22 cellular contexts compared by ENCODE assay signal in genomic region chr17:64369007-64369893, GRCh38. TPM values are rescaled to one million over a fixed set of nuclear protein-coding genes. Genes with fewer than 3 reads are reported as not detected.
DNase-seq lines count a peak whose midpoint lies in the region; ATAC-seq, FAIRE-seq and TF ChIP-seq lines count a peak whose summit lies in the region.
"Had no signal": no experiment of that assay in that cellular context is flagged by ENCODE, and none has a peak within 500 bp of the region (broad histone marks: within the 10 kb centered on the region; RNA-seq: fewer than 3 reads in every experiment).

No MANE protein-coding gene starts in this region.

- no peaks in the 10 kb centered on the region for H3K79me2 ChIP-seq in HepG2 (ENCODE audit: insufficient read depth, low read length)

- DNase-seq in UCSD-AML1 (lab: John Stamatoyannopoulos, UW; ENCODE audit: unreplicated experiment) (peak; percentile 35), HepG2 (ENCODE audit: low spot score) (peak; percentile 76), RKO (ENCODE audit: low spot score) (no peak)
- DNase-seq in activated naive CD8-positive, alpha-beta T cell treated with anti-CD3 and anti-CD28 coated beads, Interleukin-2, amount 10 ng/mL, durations not matched to agents 7 days and 5 days: peak; percentile 11
- DNase-seq: ACHN, C1 segment of cervical spinal cord, DND-41, GM23248, HCEC 1CT, MM.1S, NCI-H1092, NCI-H1436 treated with DMSO at 0.1 percent for 48 hours, NCI-H2029, NCI-H345, NCI-H524 treated with DMSO at 0.1 percent for 48 hours, PC-9 had no signal

- no peaks in the 10 kb centered on the region for H3K9me3 ChIP-seq in HepG2 (ENCODE audit: low read length)

- intact Hi-C loops in HepG2 (cut with micrococcal nuclease; ENCODE audit: unreplicated experiment): no loop called here

- peaks cover 5% of the 10 kb centered on the region for H3K4me1 Mint-ChIP-seq in activated naive CD8-positive, alpha-beta T cell treated with anti-CD3 and anti-CD28 coated beads, Interleukin-2, amount 10 ng/mL, durations not matched to agents 7 days and 5 days
- peaks cover 6% of the 10 kb centered on the region for H3K4me1 Mint-ChIP-seq in stimulated activated memory B cell treated with anti-CD40 and anti-IgM and Interleukin-4, amounts not matched to agents 10 μg/mL and 1 μg/mL and 100 μg/mL, for 72 hours

- WGBS in HepG2 (ENCODE audit: low lambda C conversion rate): 45% methylated on average over 20 of the region's 22 CpGs

- H3K36me3 Mint-ChIP-seq in activated naive CD8-positive, alpha-beta T cell treated with anti-CD3 and anti-CD28 coated beads, Interleukin-2, amount 10 ng/mL, durations not matched to agents 7 days and 5 days: peaks cover 45% of the 10 kb centered on the region
- H3K36me3 Mint-ChIP-seq in stimulated activated memory B cell treated with anti-CD40 and anti-IgM and Interleukin-4, amounts not matched to agents 10 μg/mL and 1 μg/mL and 100 μg/mL, for 72 hours: peaks cover 14% of the 10 kb centered on the region

- H3K27ac ChIP-seq in HepG2 (ENCODE audit: extremely low read length, insufficient read depth, low read length): peak overlapping the region; percentile 66
- H3K27ac ChIP-seq: GM23248, PC-9 had no signal

- no peak for FAIRE-seq in HepG2 (lab: Jason Lieb, UNC)
- FAIRE-seq: HTR-8/SVneo had no signal

- H3K36me3 ChIP-seq in HepG2 (replicated peaks in 1 of 2; ENCODE audit: control insufficient read depth in 1 of 2, insufficient read depth in 2 of 2, low read length in 2 of 2): no peaks in the 10 kb centered on the region

- H3K4me1 ChIP-seq in HepG2 (ENCODE audit: insufficient read depth, low read length): peaks cover 18% of the 10 kb centered on the region

- peak overlapping the region; percentile 45 for H2AFZ ChIP-seq in HepG2 (ENCODE audit: low read length)
- H2AFZ ChIP-seq: GM23248, PC-9 had no signal

- TF ChIP-seq RAD21 in HepG2 (CRISPR knock-in tag; IDR thresholded peaks at IDR 0.05): no peak

- H3K4me2 ChIP-seq in HepG2 (ENCODE audit: low read depth, low read length): peak overlapping the region; percentile 66
- H3K4me2 ChIP-seq: PC-9 had no signal

- in situ Hi-C loops in HepG2 (cut with HindIII; ENCODE audit: extremely low pct_ligation_motif_present, low pct_unique_long_range_greater_than_20kb): no loop called here

- peak overlapping the region in 2 of 3 experiments; percentile 29 to 34; a peak in 2 of 6 replicates for H3K4me3 ChIP-seq in HepG2 (replicated peaks in 1 of 3; ENCODE audit: insufficient read depth in 1 of 3, low read depth in 2 of 3, low read length in 3 of 3)
- H3K4me3 ChIP-seq: GM23248, PC-9 had no signal

- CTCF ChIA-PET in HepG2 (lab: Yijun Ruan, JAX; ENCODE audit: low intra/inter-chr PET ratio, low total read pairs): no interaction called here

- H3K27me3 Mint-ChIP-seq in activated naive CD8-positive, alpha-beta T cell treated with anti-CD3 and anti-CD28 coated beads, Interleukin-2, amount 10 ng/mL, durations not matched to agents 7 days and 5 days: no peaks in the 10 kb centered on the region
- H3K27me3 Mint-ChIP-seq in stimulated activated memory B cell treated with anti-CD40 and anti-IgM and Interleukin-4, amounts not matched to agents 10 μg/mL and 1 μg/mL and 100 μg/mL, for 72 hours: no peaks in the 10 kb centered on the region
- H3K27me3 Mint-ChIP-seq: IgD-negative memory B cell had no signal

- POLR2A ChIA-PET in activated naive CD8-positive, alpha-beta T cell treated with anti-CD3 and anti-CD28 coated beads, Interleukin-2, amount 10 ng/mL, durations not matched to agents 7 days and 5 days (lab: Charles Lee): interaction anchor here (0.6 kb wide), 1 partner anchor 215 kb away, joined by 3 read pairs; no protein-coding TSS in a partner anchor
- POLR2A ChIA-PET in HepG2 (lab: Yijun Ruan, JAX): interaction anchor here (0.5 to 1.9 kb wide), 12 partner anchors 9 to 137 kb away, joined by 3 to 24 read pairs (median 5); partner anchors contain the start of genes CEP95 and DDX5

- H4K20me1 ChIP-seq in HepG2 (ENCODE audit: insufficient read depth, low read length): no peaks in the 10 kb centered on the region

- no peak overlapping the region for H3K27ac Mint-ChIP-seq in activated naive CD8-positive, alpha-beta T cell treated with anti-CD3 and anti-CD28 coated beads, Interleukin-2, amount 10 ng/mL, durations not matched to agents 7 days and 5 days
- peak overlapping the region; percentile 28 for H3K27ac Mint-ChIP-seq in stimulated activated memory B cell treated with anti-CD40 and anti-IgM and Interleukin-4, amounts not matched to agents 10 μg/mL and 1 μg/mL and 100 μg/mL, for 72 hours
- H3K27ac Mint-ChIP-seq: IgD-negative memory B cell had no signal

- no TSS peak for BruUV-seq in HepG2 (replicated peaks; lab: Mats Ljungman, UMichigan)

- no peak overlapping the region for H3K9ac ChIP-seq in HepG2 (ENCODE audit: insufficient read depth, low read depth, low read length)
- H3K9ac ChIP-seq: GM23248 had no signal

- no peaks in the 10 kb centered on the region for H3K9me3 Mint-ChIP-seq in activated naive CD8-positive, alpha-beta T cell treated with anti-CD3 and anti-CD28 coated beads, Interleukin-2, amount 10 ng/mL, durations not matched to agents 7 days and 5 days
- no peaks in the 10 kb centered on the region for H3K9me3 Mint-ChIP-seq in stimulated activated memory B cell treated with anti-CD40 and anti-IgM and Interleukin-4, amounts not matched to agents 10 μg/mL and 1 μg/mL and 100 μg/mL, for 72 hours
- H3K9me3 Mint-ChIP-seq: IgD-negative memory B cell had no signal

- TF ChIP-seq EP300 in HepG2 (IDR thresholded peaks at IDR 0.05; ENCODE audit: low read depth in 2 of 2, low read length in 2 of 2) (peak in 1 of 2 experiments; percentile 44; a peak in 1 of 4 replicates), HepG2 (CRISPR knock-in tag; IDR thresholded peaks at IDR 0.05; ENCODE audit: borderline replicate concordance) (no peak)

- no peak overlapping the region for H3K4me3 Mint-ChIP-seq in activated naive CD8-positive, alpha-beta T cell treated with anti-CD3 and anti-CD28 coated beads, Interleukin-2, amount 10 ng/mL, durations not matched to agents 7 days and 5 days
- no peak overlapping the region for H3K4me3 Mint-ChIP-seq in stimulated activated memory B cell treated with anti-CD40 and anti-IgM and Interleukin-4, amounts not matched to agents 10 μg/mL and 1 μg/mL and 100 μg/mL, for 72 hours
- H3K4me3 Mint-ChIP-seq: IgD-negative memory B cell had no signal

- H3K27me3 ChIP-seq in HepG2 (ENCODE audit: control insufficient read depth in 1 of 2, insufficient read depth in 2 of 2, low read length in 2 of 2): no peaks in the 10 kb centered on the region

- no peak for TF ChIP-seq CTCF in HepG2 (CRISPR knock-in tag; IDR thresholded peaks at IDR 0.05)

- no peak; a peak in 1 of 4 replicates for TF ChIP-seq POLR2A in HepG2 (IDR thresholded peaks at IDR 0.05; ENCODE audit: insufficient read depth in 1 of 2, low read depth in 2 of 2, low read length in 2 of 2)

- ATAC-seq in activated naive CD8-positive, alpha-beta T cell treated with anti-CD3 and anti-CD28 coated beads, Interleukin-2, amount 10 ng/mL, durations not matched to agents 7 days and 5 days (ENCODE audit: low read depth): no peak
- ATAC-seq in HepG2: peak; percentile 96
- ATAC-seq in stimulated activated memory B cell treated with anti-CD40 and anti-IgM and Interleukin-4, amounts not matched to agents 10 μg/mL and 1 μg/mL and 100 μg/mL, for 72 hours: no peak
- ATAC-seq in GM18907 (IDR thresholded peaks at IDR 0.05; ENCODE audit: unreplicated experiment): no peak
- no peak for ATAC-seq in HG03139 (IDR thresholded peaks at IDR 0.05; ENCODE audit: unreplicated experiment)

TF ChIP-seq in HepG2, 621 proteins besides CTCF, POLR2A, EP300 and RAD21 (continues in another document):
- TF ChIP-seq SOX6 (IDR thresholded peaks at IDR 0.05): no peak
- TF ChIP-seq SOX6 (CRISPR knock-in tag; IDR thresholded peaks at IDR 0.05): peak; percentile 73
- peak; percentile 69 for TF ChIP-seq RARA (CRISPR knock-in tag; IDR thresholded peaks at IDR 0.05)
- peak; percentile 92 for TF ChIP-seq MAX (IDR thresholded peaks at IDR 0.05)
- no peak for TF ChIP-seq KDM4B (CRISPR knock-in tag; IDR thresholded peaks at IDR 0.05)
- no peak for TF ChIP-seq ZNF24 (IDR thresholded peaks at IDR 0.05)
- peak; percentile 83; the same call in 1 of the 2 replicates for TF ChIP-seq EHMT2 (IDR thresholded peaks at IDR 0.05; ENCODE audit: borderline replicate concordance, low read depth, low read length)
- TF ChIP-seq ZNF841 (CRISPR knock-in tag; IDR thresholded peaks at IDR 0.05; ENCODE audit: borderline replicate concordance): no peak
- TF ChIP-seq ZNF589 (CRISPR knock-in tag; conservative IDR thresholded peaks at IDR 0.05): peak; percentile 82; the same call in 1 of the 2 replicates
- TF ChIP-seq NFKB2 (CRISPR knock-in tag; IDR thresholded peaks at IDR 0.05; ENCODE audit: borderline replicate concordance): no peak

RNA-seq across cellular contexts. Expression of gene PECAM1, which starts 21.4 kb away (rescaled TPM):
- 100 to 1,000 TPM; 163 to 167 TPM for total RNA-seq in activated naive CD8-positive, alpha-beta T cell treated with anti-CD3 and anti-CD28 coated beads, Interleukin-2, amount 10 ng/mL, durations not matched to agents 7 days and 5 days
- total RNA-seq in HepG2 (2016; rRNA removed; fragmentation: Illumina TruSeq; extraction: Trizol): 0.24 and 0.90 TPM in 2 replicates
- 0.20 and 0.35 TPM in 2 replicates for total RNA-seq in HepG2 (2016; cell fraction: cytosol; rRNA removed; fragmentation: Illumina TruSeq; extraction: Trizol; ENCODE audit: low read depth)
- total RNA-seq in HepG2 (2016; cell fraction: insoluble cytoplasmic fraction; rRNA removed; fragmentation: Illumina TruSeq; extraction: Trizol): 0.76 and 0.86 TPM in 2 replicates
- total RNA-seq in HepG2 (2016; cell fraction: membrane; rRNA removed; fragmentation: Illumina TruSeq; extraction: Trizol): 0.17 and 0.31 TPM in 2 replicates
- 0.34 and 1.1 TPM in 2 replicates for total RNA-seq in HepG2 (2016; cell fraction: nucleus; rRNA removed; fragmentation: Illumina TruSeq; extraction: Trizol)
- polyA plus RNA-seq in HepG2 (2011; rRNA removed): 2.5 and 4.1 TPM in 2 replicates
- 2.7 and 2.9 TPM in 2 replicates for polyA plus RNA-seq in HepG2 (2011; cell fraction: cytosol; rRNA removed)
- 0.26 and 1.3 TPM in 2 replicates for polyA plus RNA-seq in HepG2 (2011; cell fraction: nucleus; rRNA removed)
- 1.8 and 2.5 TPM in 2 replicates for polyA plus RNA-seq in HepG2 (2012)
- polyA plus RNA-seq in HepG2 (2016; cell fraction: cytosol; fragmentation: Illumina TruSeq; extraction: Trizol; ENCODE audit: low read depth): 0.02 and 0.08 TPM in 2 replicates
- polyA plus RNA-seq in HepG2 (2016; cell fraction: insoluble cytoplasmic fraction; fragmentation: Illumina TruSeq; extraction: Trizol; ENCODE audit: low read depth): 0.19 and 0.47 TPM in 2 replicates
- polyA plus RNA-seq in HepG2 (2016; cell fraction: membrane; fragmentation: Illumina TruSeq; extraction: Trizol; ENCODE audit: low read depth): 0.17 and 0.31 TPM in 2 replicates
- 0.15 and 0.64 TPM in 2 replicates for polyA plus RNA-seq in HepG2 (2016; cell fraction: nucleus; fragmentation: Illumina TruSeq; extraction: Trizol; ENCODE audit: insufficient read depth, low read depth)
- 0.70 and 13.4 TPM in 2 replicates for polyA minus RNA-seq in HepG2 (2011; rRNA and poly(A)+ RNA removed; ENCODE audit: low replicate concordance)
- 3.4 and 6.4 TPM in 2 replicates for polyA minus RNA-seq in HepG2 (2011; cell fraction: cytosol; rRNA and poly(A)+ RNA removed)
- polyA minus RNA-seq in HepG2 (2011; cell fraction: nucleus; rRNA and poly(A)+ RNA removed): 0.77 and 1.4 TPM in 2 replicates
- total RNA-seq: G401, GM23248 had no signal

Comparison
In these comparisons a context has a peak if more than half of its experiments do, and no peak if none do; other contexts are left out.
1. RNA of gene PECAM1, which starts 21.4 kb away (total RNA-seq): 163 to 167 TPM in activated naive CD8-positive, alpha-beta T cell treated with anti-CD3 and anti-CD28 coated beads, Interleukin-2, amount 10 ng/mL, durations not matched to agents 7 days and 5 days; 0.17 to 1.1 TPM in HepG2; every median in the first group is over 10 times any median in the second.